In the genomic region with DNA sequence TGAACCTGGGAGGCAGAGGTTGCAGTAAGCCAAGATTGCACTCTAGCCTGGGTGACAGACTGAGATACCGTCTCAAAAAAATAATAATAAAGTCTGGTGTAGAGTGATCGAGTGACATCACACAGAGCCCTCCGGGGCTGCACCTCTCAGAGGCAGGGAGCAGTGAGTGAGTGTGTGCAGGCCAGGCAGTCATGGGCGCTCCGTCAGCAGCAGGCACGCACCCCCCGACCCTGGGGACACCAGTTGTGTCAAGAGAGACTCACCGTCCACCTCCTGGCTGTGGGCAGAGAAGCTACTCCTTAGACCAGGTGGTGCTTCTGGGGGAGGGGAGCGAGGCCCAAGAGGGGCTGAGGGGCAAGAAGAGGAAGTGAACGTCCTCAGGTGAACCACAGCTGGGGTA, we compare ENCODE assay signal across 20 cellular contexts.
DNase-seq lines count a peak whose midpoint lies in the region; ATAC-seq and TF ChIP-seq lines count a peak whose summit lies in the region.
"Had no signal": no experiment of that assay in that cellular context is flagged by ENCODE, and none has a peak within 500 bp of the region (broad histone marks: within the 10 kb centered on the region; RNA-seq: fewer than 3 reads in every experiment).

No MANE protein-coding gene starts in this region.

- H3K14ac ChIP-seq in neuronal stem cell (ENCODE audit: low read length) = no peak overlapping the region

- peak overlapping the region; percentile 70 for H3K18ac ChIP-seq in neuronal stem cell (ENCODE audit: low read length)

- H3K4me3 ChIP-seq in neuronal stem cell (ENCODE audit: low read length in 2 of 2) = no peak overlapping the region
- H3K4me3 ChIP-seq: BLaER1 treated with 17β-estradiol and CSF1 and Interleukin-3, amounts not matched to agents 10 nM and 100 nM had no signal

- H3K79me1 ChIP-seq in neuronal stem cell (ENCODE audit: low read depth, low read length) = peaks cover 6% of the 10 kb centered on the region

- H3K27me3 ChIP-seq in neuronal stem cell (ENCODE audit: control insufficient read depth in 3 of 3, insufficient read depth in 3 of 3, low read depth in 1 of 3, low read length in 3 of 3) = no peaks in the 10 kb centered on the region
- H3K27me3 ChIP-seq: BLaER1 treated with 17β-estradiol and CSF1 and Interleukin-3, amounts not matched to agents 10 nM and 100 nM had no signal

- H3K36me3 Mint-ChIP-seq in HFFc6 (ENCODE audit: low read depth) (peaks cover 10% of the 10 kb centered on the region), immature natural killer cell (peaks cover 0 to 7% (median 0%) of the 10 kb centered on the region in 3 donors)
- no peaks in the 10 kb centered on the region for H3K36me3 Mint-ChIP-seq in T-helper 2 cell treated with Interferon-gamma antibody and Interleukin-4, amounts not matched to agents 5 μg/mL and 100 μg/mL, for 36 hours (ENCODE audit: low read depth)
- H3K36me3 Mint-ChIP-seq: CD8-positive, alpha-beta T cell had no signal

- no peak overlapping the region for H3K4me3 Mint-ChIP-seq in HFFc6
- H3K4me3 Mint-ChIP-seq in immature natural killer cell = no peak overlapping the region
- no peak overlapping the region for H3K4me3 Mint-ChIP-seq in T-helper 2 cell treated with Interferon-gamma antibody and Interleukin-4, amounts not matched to agents 5 μg/mL and 100 μg/mL, for 36 hours
- H3K4me3 Mint-ChIP-seq: CD8-positive, alpha-beta T cell had no signal

- no peak overlapping the region for H3K4me2 ChIP-seq in neuronal stem cell (ENCODE audit: insufficient read depth, low read length, poor library complexity, severe bottlenecking)

- peak overlapping the region; percentile 10 for H2BK120ac ChIP-seq in neuronal stem cell (ENCODE audit: low read depth, low read length)

- H3K27ac Mint-ChIP-seq in HFFc6 (peak overlapping the region; percentile 100; the same call in 1 of the 2 replicates), immature natural killer cell (peak overlapping the region in 4 of 6 donors; percentile 40 to 93 (median 74))
- no peak overlapping the region for H3K27ac Mint-ChIP-seq in T-helper 2 cell treated with Interferon-gamma antibody and Interleukin-4, amounts not matched to agents 5 μg/mL and 100 μg/mL, for 36 hours

- no peak for TF ChIP-seq CTCF in HFFc6 (IDR thresholded peaks at IDR 0.05)

- no peak overlapping the region for H4K91ac ChIP-seq in neuronal stem cell (ENCODE audit: low read depth, low read length, poor library complexity)

- WGBS in neuronal stem cell (ENCODE audit: extremely low coverage in 2 of 2, insufficient read length in 2 of 2, insufficient replicate concordance in 1 of 2), 2 donors = no CpG with 5 or more reads among the region's 10 CpGs

- H3K9me3 Mint-ChIP-seq in HFFc6 (peaks cover 8% of the 10 kb centered on the region), immature natural killer cell (peaks cover 1 to 18% (median 8%) of the 10 kb centered on the region in 6 donors)
- peaks cover 15% of the 10 kb centered on the region for H3K9me3 Mint-ChIP-seq in T-helper 2 cell treated with Interferon-gamma antibody and Interleukin-4, amounts not matched to agents 5 μg/mL and 100 μg/mL, for 36 hours

- no peak overlapping the region for H2BK5ac ChIP-seq in neuronal stem cell (ENCODE audit: low read length)

- ATAC-seq in Right ventricle myocardium inferior (no peak), left cardiac atrium (no peak), HG02852 (IDR thresholded peaks at IDR 0.05; ENCODE audit: unreplicated experiment) (no peak)
- ATAC-seq: CD8-positive, alpha-beta T cell; HepG2 had no signal

- H3K4ac ChIP-seq in neuronal stem cell (ENCODE audit: low read length) = no peak overlapping the region

- H3K27ac ChIP-seq in neuronal stem cell (replicated peaks; ENCODE audit: low read length) = no peak overlapping the region
- H3K27ac ChIP-seq: BLaER1 treated with 17β-estradiol and CSF1 and Interleukin-3, amounts not matched to agents 10 nM and 100 nM; HL-60 had no signal

- H2BK12ac ChIP-seq in neuronal stem cell (ENCODE audit: low read length) = no peak overlapping the region

- H3K4me1 ChIP-seq in neuronal stem cell (ENCODE audit: control insufficient read depth in 2 of 2, insufficient read depth in 1 of 2, low read depth in 1 of 2, low read length in 2 of 2) = peaks cover 22 to 31% of the 10 kb centered on the region in 2 donors

- H3K23ac ChIP-seq in neuronal stem cell (ENCODE audit: low read depth, low read length, poor library complexity) = no peak overlapping the region

- H3K9me3 ChIP-seq in neuronal stem cell (replicated peaks in 1 of 2; ENCODE audit: control insufficient read depth in 2 of 2, insufficient read depth in 1 of 2, low read depth in 1 of 2, low read length in 2 of 2) = peaks cover 0 to 2% of the 10 kb centered on the region in 2 donors

- H3K4me1 Mint-ChIP-seq in HFFc6 (ENCODE audit: low read depth) = peaks cover 39% of the 10 kb centered on the region
- peaks cover 13 to 18% of the 10 kb centered on the region in 2 donors for H3K4me1 Mint-ChIP-seq in immature natural killer cell
- no peaks in the 10 kb centered on the region for H3K4me1 Mint-ChIP-seq in T-helper 2 cell treated with Interferon-gamma antibody and Interleukin-4, amounts not matched to agents 5 μg/mL and 100 μg/mL, for 36 hours (ENCODE audit: low read depth)

- H3K36me3 ChIP-seq in neuronal stem cell (replicated peaks in 1 of 2; ENCODE audit: control insufficient read depth in 2 of 2, insufficient read depth in 2 of 2, low read length in 2 of 2) = no peaks in the 10 kb centered on the region
- H3K36me3 ChIP-seq: BLaER1 treated with 17β-estradiol and CSF1 and Interleukin-3, amounts not matched to agents 10 nM and 100 nM had no signal

- H2AFZ ChIP-seq in neuronal stem cell (ENCODE audit: low read length) = no peak overlapping the region

- peak overlapping the region; percentile 93 for H2AK5ac ChIP-seq in neuronal stem cell (ENCODE audit: low read depth, low read length)

- intact Hi-C loops in Right ventricle myocardium inferior (cut with DNase I) (no loop called here), left cardiac atrium (cut with DNase I) (no loop called here)

- H3K27me3 Mint-ChIP-seq in HFFc6 (ENCODE audit: insufficient read depth) (peaks cover 8% of the 10 kb centered on the region), immature natural killer cell (ENCODE audit: low read depth in 3 of 3) (peaks cover 35 to 39% (median 39%) of the 10 kb centered on the region in 3 donors)
- no peaks in the 10 kb centered on the region for H3K27me3 Mint-ChIP-seq in T-helper 2 cell treated with Interferon-gamma antibody and Interleukin-4, amounts not matched to agents 5 μg/mL and 100 μg/mL, for 36 hours (ENCODE audit: low read depth)

- peak; percentile 9 for DNase-seq in Right ventricle myocardium inferior (ENCODE audit: missing footprints)
- DNase-seq in left cardiac atrium = no peak
- DNase-seq in HFFc6 = no peak
- DNase-seq in immature natural killer cell = no peak
- DNase-seq in neuronal stem cell (ENCODE audit: low spot score) = no peak
- DNase-seq in T-helper 2 cell treated with Interferon-gamma antibody and Interleukin-4, amounts not matched to agents 5 μg/mL and 100 μg/mL, for 36 hours (ENCODE audit: low spot score) = no peak
- DNase-seq: KBM-7, NCI-H1092, NCI-H1436, NCI-H187 treated with DMSO at 0.1 percent for 48 hours, NCI-H2107, NCI-H446 treated with DMSO at 0.1 percent for 48 hours, NCI-H526 treated with DMSO at 0.1 percent for 48 hours, OCI-M1, Right ventricle myocardium superior had no signal

- H2BK15ac ChIP-seq in neuronal stem cell (ENCODE audit: low read length) = peak overlapping the region; percentile 62

- H3K9ac ChIP-seq in neuronal stem cell (ENCODE audit: low read depth, low read length, poor library complexity) = no peak overlapping the region
- H3K9ac ChIP-seq: BLaER1 treated with 17β-estradiol and CSF1 and Interleukin-3, amounts not matched to agents 10 nM and 100 nM had no signal

- no peak overlapping the region for H4K8ac ChIP-seq in neuronal stem cell (ENCODE audit: low read depth, low read length)
